ENCODE assay signal across 8 cellular contexts in genomic region chrX:132958086-132958703, GRCh38. TPM values are rescaled to one million over a fixed set of nuclear protein-coding genes. Genes with fewer than 3 reads are reported as not detected.
DNase-seq lines count a peak whose midpoint lies in the region; ATAC-seq and TF ChIP-seq lines count a peak whose summit lies in the region.

HS6ST2 (minus strand) TSS chrX:132958629.

- 0% methylated on average over 8 of the region's 63 CpGs for WGBS in prostate gland

- H3K4me3 ChIP-seq in SJCRH30, result peak within 1 kb of the TSS; percentile 70
- H3K4me3 ChIP-seq in prostate gland, result peak within 1 kb of the TSS; percentile 18 to 26

- DNase-seq in G401 (ENCODE audit: low spot score), result no peak
- peak; percentile 78 to 80 for DNase-seq in SJCRH30
- DNase-seq in foreskin keratinocyte, result peak in 1 of 2 donors; percentile 13
- no peak for DNase-seq in prostate gland (ENCODE audit: low spot score)
- no peak for DNase-seq in RKO (ENCODE audit: low spot score)
- DNase-seq in NCI-H2029 (lab: John Stamatoyannopoulos, UW), result no peak
- no peak for DNase-seq in KBM-7

- H3K27ac ChIP-seq in SJCRH30 (peak within 1 kb of the TSS; percentile 92), foreskin keratinocyte (no peak within 1 kb of the TSS), prostate gland (no peak within 1 kb of the TSS)

- H3K9me3 ChIP-seq in SJCRH30 (replicated peaks), result no peaks in the 10 kb centered on the region
- H3K9me3 ChIP-seq in prostate gland, result no peaks in the 10 kb centered on the region

- TF ChIP-seq CTCF in foreskin keratinocyte (conservative IDR thresholded peaks at IDR 0.05) (peak; percentile 5), prostate gland (IDR thresholded peaks at IDR 0.05) (no peak)

- no peaks in the 10 kb centered on the region for H3K4me1 ChIP-seq in SJCRH30
- no peaks in the 10 kb centered on the region for H3K4me1 ChIP-seq in foreskin keratinocyte
- H3K4me1 ChIP-seq in prostate gland (replicated peaks), result no peaks in the 10 kb centered on the region

- H3K36me3 ChIP-seq in SJCRH30, result peaks cover 15% of the 10 kb centered on the region
- H3K36me3 ChIP-seq in prostate gland, result no peaks in the 10 kb centered on the region

- H3K27me3 ChIP-seq in SJCRH30, result no peaks in the 10 kb centered on the region
- H3K27me3 ChIP-seq in foreskin keratinocyte, result peaks cover 33% of the 10 kb centered on the region
- H3K27me3 ChIP-seq in prostate gland (replicated peaks; ENCODE audit: insufficient read depth), result no peaks in the 10 kb centered on the region

- ATAC-seq in foreskin keratinocyte, result peak; percentile 35
- ATAC-seq in HG02884 (IDR thresholded peaks at IDR 0.05; ENCODE audit: unreplicated experiment), result no peak

- intact Hi-C loops in prostate gland (cut with DNase I), result no loop called here

- TF ChIP-seq POLR2A in prostate gland (IDR thresholded peaks at IDR 0.05), result no peak

- in situ Hi-C loops in G401 (cut with HindIII; ENCODE audit: low sequenced_read_pairs) (no loop called here), KBM-7 (cut with MboI; ENCODE audit: low pct_unique_long_range_greater_than_20kb, low sequenced_read_pairs) (no loop called here)

RNA-seq across cellular contexts. Expression of gene HS6ST2, which starts in this region (rescaled TPM):
- 76.5 and 103 TPM in 2 replicates for total RNA-seq in G401 (2014; rRNA removed; shearing (Covaris generic))
- 61.0 and 65.6 TPM in 2 replicates for total RNA-seq in SJCRH30 (2014; rRNA removed; shearing (Covaris generic))
- total RNA-seq in foreskin keratinocyte (1.3 and 1.5 TPM in 2 replicates), prostate gland (1 to 10 TPM; 1.1 to 6.1 TPM)
- 0.50 and 0.56 TPM in 2 replicates for polyA plus RNA-seq in foreskin keratinocyte

Comparison
In these comparisons a context has a peak if more than half of its experiments do, and no peak if none do; other contexts are left out.
1. DNase-seq: peak in SJCRH30 (2 of 2); none in G401 (single experiment), prostate gland (single experiment), RKO (single experiment), NCI-H2029 (single experiment) and KBM-7 (single experiment).